In genomic region chr1:169367096-169367685, GRCh38 we compare ENCODE assay signal across 9 cellular contexts. TPM values are rescaled to one million over a fixed set of nuclear protein-coding genes. Genes with fewer than 3 reads are reported as not detected.
A peak's percentile ranks its signal among the peaks of the same experiment; 100 is the strongest.
DNase-seq lines count a peak whose midpoint lies in the region; ATAC-seq, FAIRE-seq and TF ChIP-seq lines count a peak whose summit lies in the region.
"Had no signal": no experiment of that assay in that cellular context is flagged by ENCODE, and none has a peak within 500 bp of the region (broad histone marks: within the 10 kb centered on the region; RNA-seq: fewer than 3 reads in every experiment).

No MANE protein-coding gene starts in this region.

- H3K9ac ChIP-seq in K562 (ENCODE audit: insufficient read depth in 1 of 2, low read depth in 2 of 2, low read length in 2 of 2), result peak overlapping the region; percentile 77 to 84; a peak in 3 of 4 replicates

- POLR2A ChIA-PET in K562 (lab: Yijun Ruan, JAX), result interaction anchor here (0.6 to 1.7 kb wide), 6 partner anchors 15 to 360 kb away, joined by 3 to 7 read pairs (median 4); no protein-coding TSS in a partner anchor

- intact Hi-C loops in Right ventricle myocardium superior (cut with DNase I), result no loop called here
- intact Hi-C loops in left ventricle myocardium superior (cut with micrococcal nuclease), result no loop called here
- intact Hi-C loops in K562 (cut with micrococcal nuclease), result loop anchor here (5.0 kb wide), 1 partner anchor 180 kb away; no protein-coding TSS in a partner anchor
- intact Hi-C loops in lower leg skin (cut with DNase I; ENCODE audit: low total_unique reads), result no loop called here

- peaks cover 32% of the 10 kb centered on the region for H3K4me1 Mint-ChIP-seq in stimulated activated effector memory CD8-positive, alpha-beta T cell treated with anti-CD3 and anti-CD28 coated beads, Interleukin-12 subunit alpha, Interleukin-12 subunit beta, amount 100 ng/mL, for 72 hours

- H4K20me1 ChIP-seq in K562 (replicated peaks; ENCODE audit: control insufficient read depth, insufficient read depth, low read length), result no peaks in the 10 kb centered on the region

- H3K4me3 ChIP-seq in K562, result peak overlapping the region; percentile 71
- peak overlapping the region; percentile 53 for H3K4me3 ChIP-seq in lower leg skin (ENCODE audit: low read depth, poor library complexity, severe bottlenecking)

- H2AFZ ChIP-seq in K562 (ENCODE audit: low read depth, low read length), result peak overlapping the region; percentile 97

- peak overlapping the region; percentile 24; the same call in 1 of the 3 replicates for H3K27ac ChIP-seq in K562 (ENCODE audit: extremely low read depth, low read depth, low read length)

- H3K4me2 ChIP-seq in K562 (ENCODE audit: insufficient read depth, low read length), result peak overlapping the region; percentile 97

- no peak for TF ChIP-seq RAD21 in K562 (CRISPR knock-in tag; conservative IDR thresholded peaks at IDR 0.05 in 1 of 2, IDR thresholded peaks at IDR 0.05 in 1 of 2)

- no peak for TF ChIP-seq EP300 in K562 (IDR thresholded peaks at IDR 0.05; ENCODE audit: low read length)

- peaks cover 27% of the 10 kb centered on the region for H3K79me2 ChIP-seq in K562 (ENCODE audit: control insufficient read depth, insufficient read depth, low read length)

- BruUV-seq in K562 (replicated peaks; lab: Mats Ljungman, UMichigan), result TSS peak; percentile 74

- H3K36me3 Mint-ChIP-seq in stimulated activated effector memory CD8-positive, alpha-beta T cell treated with anti-CD3 and anti-CD28 coated beads, Interleukin-12 subunit alpha, Interleukin-12 subunit beta, amount 100 ng/mL, for 72 hours, result peaks cover 16% of the 10 kb centered on the region

- peak; percentile 41 for ATAC-seq in Right ventricle myocardium superior (ENCODE audit: poor library complexity)
- ATAC-seq in left ventricle myocardium superior, result no peak
- ATAC-seq in K562, result peak; percentile 15
- ATAC-seq in GM18858 (IDR thresholded peaks at IDR 0.05; ENCODE audit: unreplicated experiment), result no peak
- ATAC-seq in stimulated activated effector memory CD8-positive, alpha-beta T cell treated with anti-CD3 and anti-CD28 coated beads, Interleukin-12 subunit alpha, Interleukin-12 subunit beta, amount 100 ng/mL, for 72 hours, result no peak

- in situ Hi-C loops in K562 (cut with MboI), result loop anchor here (25.0 kb wide), 1 partner anchor 755 kb away; no protein-coding TSS in a partner anchor

- H3K9me3 ChIP-seq in K562 (replicated peaks; ENCODE audit: control insufficient read depth, insufficient read depth, low read depth, low read length), result no peaks in the 10 kb centered on the region

- H3K27ac Mint-ChIP-seq in stimulated activated effector memory CD8-positive, alpha-beta T cell treated with anti-CD3 and anti-CD28 coated beads, Interleukin-12 subunit alpha, Interleukin-12 subunit beta, amount 100 ng/mL, for 72 hours, result no peak overlapping the region
- H3K27ac Mint-ChIP-seq: activated naive CD8-positive, alpha-beta T cell had no signal

- H3K4me1 ChIP-seq in K562 (replicated peaks in 1 of 2; ENCODE audit: control insufficient read depth in 2 of 2, insufficient read depth in 2 of 2, low read length in 2 of 2), result peaks cover 0 to 13% of the 10 kb centered on the region in 2 experiments; a peak in 3 of 5 replicates

- WGBS in K562 (ENCODE audit: insufficient coverage, low coverage, missing lambda C conversion rate), result 0% methylated on average over 15 of the region's 15 CpGs
- WGBS in lower leg skin, 2 donors, result 11% methylated on average over 15 of the region's 15 CpGs

- no peaks in the 10 kb centered on the region for H3K9me3 Mint-ChIP-seq in stimulated activated effector memory CD8-positive, alpha-beta T cell treated with anti-CD3 and anti-CD28 coated beads, Interleukin-12 subunit alpha, Interleukin-12 subunit beta, amount 100 ng/mL, for 72 hours

- DNase-seq in Right ventricle myocardium superior, result peak; percentile 34
- no peak for DNase-seq in left ventricle myocardium superior
- peak in 1 of 4 experiments; percentile 34 for DNase-seq in K562 (ENCODE audit: extremely low read depth in 1 of 4, low spot score in 3 of 4)
- DNase-seq in lower leg skin (ENCODE audit: low spot score in 2 of 2), result no peak
- DNase-seq in pons (ENCODE audit: low spot score), result no peak
- no peak for DNase-seq in activated T-cell treated with anti-CD3 and anti-CD28 coated beads for 4 hours
- DNase-seq in stimulated activated effector memory CD8-positive, alpha-beta T cell treated with anti-CD3 and anti-CD28 coated beads, Interleukin-12 subunit alpha, Interleukin-12 subunit beta, amount 100 ng/mL, for 72 hours (ENCODE audit: low spot score in 2 of 2), result no peak

- H3K4me3 Mint-ChIP-seq in stimulated activated effector memory CD8-positive, alpha-beta T cell treated with anti-CD3 and anti-CD28 coated beads, Interleukin-12 subunit alpha, Interleukin-12 subunit beta, amount 100 ng/mL, for 72 hours, result no peak overlapping the region
- H3K4me3 Mint-ChIP-seq: activated naive CD8-positive, alpha-beta T cell had no signal

- CTCF ChIA-PET in K562 (lab: Yijun Ruan, JAX; ENCODE audit: low intra/inter-chr PET ratio), result no interaction called here

- no peaks in the 10 kb centered on the region for H3K9me1 ChIP-seq in K562 (ENCODE audit: control insufficient read depth, insufficient read depth, low read length)

- TF ChIP-seq POLR2A in K562 (conservative IDR thresholded peaks at IDR 0.05), result no peak
- TF ChIP-seq POLR2A in lower leg skin (IDR thresholded peaks at IDR 0.05), result no peak

- no peaks in the 10 kb centered on the region for H3K27me3 ChIP-seq in K562 (ENCODE audit: control insufficient read depth in 2 of 2, insufficient read depth in 2 of 2, low read length in 2 of 2)

- TF ChIP-seq CTCF in K562 (IDR thresholded peaks at IDR 0.05 in 2 of 3, conservative IDR thresholded peaks at IDR 0.05 in 1 of 3; ENCODE audit: insufficient read depth in 2 of 3, low read depth in 1 of 3, low read length in 3 of 3) (no peak), lower leg skin (IDR thresholded peaks at IDR 0.05) (no peak)

- FAIRE-seq in K562 (lab: Jason Lieb, UNC), result no peak

- peaks cover 24% of the 10 kb centered on the region for H3K36me3 ChIP-seq in K562 (ENCODE audit: control insufficient read depth, insufficient read depth, low read length)

TF ChIP-seq in K562, 482 proteins besides CTCF, POLR2A, EP300 and RAD21 (continues in another document):
- TF ChIP-seq ZNF583 (CRISPR knock-in tag; IDR thresholded peaks at IDR 0.05), result no peak

RNA-seq across cellular contexts. Expression of gene NME7, which starts 0.4 kb away (rescaled TPM):
- total RNA-seq in Right ventricle myocardium superior, result 10.6 TPM
- total RNA-seq in left ventricle myocardium superior, result 10.2 TPM
- 15.9 and 42.0 TPM in 2 replicates for total RNA-seq in K562 (2011; cell fraction: chromatin; rRNA removed; ENCODE audit: low replicate concordance)
- 9.0 and 11.2 TPM in 2 replicates for total RNA-seq in K562 (2011; cell fraction: nucleolus; rRNA removed)
- 16.9 and 21.1 TPM in 2 replicates for total RNA-seq in K562 (2011; cell fraction: nucleoplasm; rRNA removed)
- 7.9 and 8.8 TPM in 2 replicates for total RNA-seq in K562 (2014; rRNA removed)
- total RNA-seq in K562 (2014; rRNA removed; fragmentation: Illumina TruSeq; extraction: Trizol), result 23.9 and 26.0 TPM in 2 replicates
- total RNA-seq in K562 (2015; rRNA removed; fragmentation: Illumina TruSeq; extraction: Trizol), result 20.5 and 23.3 TPM in 2 replicates
- total RNA-seq in K562 (2021), result 20.7 and 22.4 TPM in 2 replicates
- 21.8 and 32.0 TPM in 2 replicates for polyA plus RNA-seq in K562 (2011; rRNA removed)
- 5.3 and 14.3 TPM in 2 replicates for polyA plus RNA-seq in K562 (2011; cell fraction: cytosol; rRNA removed)
- 6.2 and 7.2 TPM in 2 replicates for polyA plus RNA-seq in K562 (2011; cell fraction: nucleus; rRNA removed)
- 18.9 and 59.8 TPM in 2 replicates for polyA plus RNA-seq in K562 (2012)
- polyA plus RNA-seq in K562 (2014; fragmentation: Illumina TruSeq; extraction: Trizol), result 29.6 and 31.3 TPM in 2 replicates
- 10 to 100 TPM; 40.3 to 43.2 TPM for polyA plus RNA-seq in K562 (2014; fragmentation: Nextera tagmentation; extraction: Ambion mirVana)
- polyA plus RNA-seq in K562 (2014; rRNA removed), result 20.6 and 28.4 TPM in 2 replicates
- 43.2 and 56.7 TPM in 2 replicates for polyA minus RNA-seq in K562 (2011; rRNA and poly(A)+ RNA removed)
- polyA minus RNA-seq in K562 (2011; cell fraction: cytosol; rRNA and poly(A)+ RNA removed), result 12.8 and 15.2 TPM in 2 replicates
- polyA minus RNA-seq in K562 (2011; cell fraction: nucleus; rRNA and poly(A)+ RNA removed), result 21.0 and 44.2 TPM in 2 replicates
- 1 to 10 TPM; 5.0 to 8.9 (median 8.4) TPM for total RNA-seq in lower leg skin

RNA-seq across cellular contexts. Expression of gene BLZF1, which starts 0.8 kb away (rescaled TPM):
- 24.0 TPM for total RNA-seq in Right ventricle myocardium superior
- total RNA-seq in left ventricle myocardium superior, result 24.2 TPM
- 14.8 and 62.4 TPM in 2 replicates for total RNA-seq in K562 (2011; cell fraction: chromatin; rRNA removed; ENCODE audit: low replicate concordance)
- 7.2 and 11.2 TPM in 2 replicates for total RNA-seq in K562 (2011; cell fraction: nucleolus; rRNA removed)
- total RNA-seq in K562 (2011; cell fraction: nucleoplasm; rRNA removed), result 16.9 and 26.7 TPM in 2 replicates
- 16.1 and 23.0 TPM in 2 replicates for total RNA-seq in K562 (2014; rRNA removed)
- 28.8 and 32.8 TPM in 2 replicates for total RNA-seq in K562 (2014; rRNA removed; fragmentation: Illumina TruSeq; extraction: Trizol)
- 21.6 and 23.2 TPM in 2 replicates for total RNA-seq in K562 (2015; rRNA removed; fragmentation: Illumina TruSeq; extraction: Trizol)
- total RNA-seq in K562 (2021), result 20.5 and 21.1 TPM in 2 replicates
- 23.3 and 29.1 TPM in 2 replicates for polyA plus RNA-seq in K562 (2011; rRNA removed)
- polyA plus RNA-seq in K562 (2011; cell fraction: cytosol; rRNA removed), result 2.9 and 8.6 TPM in 2 replicates
- polyA plus RNA-seq in K562 (2011; cell fraction: nucleus; rRNA removed), result 11.3 and 18.2 TPM in 2 replicates
- 14.8 and 21.5 TPM in 2 replicates for polyA plus RNA-seq in K562 (2012)
- polyA plus RNA-seq in K562 (2014; fragmentation: Illumina TruSeq; extraction: Trizol), result 24.1 and 27.6 TPM in 2 replicates
- polyA plus RNA-seq in K562 (2014; fragmentation: Nextera tagmentation; extraction: Ambion mirVana), result 10 to 100 TPM; 25.3 to 32.8 TPM
- 21.0 and 22.2 TPM in 2 replicates for polyA plus RNA-seq in K562 (2014; rRNA removed)
- polyA minus RNA-seq in K562 (2011; rRNA and poly(A)+ RNA removed), result 34.2 and 40.8 TPM in 2 replicates
- 8.4 and 11.3 TPM in 2 replicates for polyA minus RNA-seq in K562 (2011; cell fraction: cytosol; rRNA and poly(A)+ RNA removed)
- 25.4 and 49.5 TPM in 2 replicates for polyA minus RNA-seq in K562 (2011; cell fraction: nucleus; rRNA and poly(A)+ RNA removed)
- total RNA-seq in lower leg skin, result 10 to 100 TPM; 20.4 to 23.8 (median 21.3) TPM

Comparison
In these comparisons a context has a peak if more than half of its experiments do, and no peak if none do; other contexts are left out.
1. ATAC-seq: peak in Right ventricle myocardium superior (single experiment) and K562 (single experiment); none in left ventricle myocardium superior (single experiment), GM18858 (single experiment) and stimulated activated effector memory CD8-positive, alpha-beta T cell treated with anti-CD3 and anti-CD28 coated beads, Interleukin-12 subunit alpha, Interleukin-12 subunit beta, amount 100 ng/mL, for 72 hours (single experiment).